ENCODE assay signal across 9 cellular contexts in genomic region chr1:208107817-208108608, GRCh38.
A peak's percentile ranks its signal among the peaks of the same experiment; 100 is the strongest.
DNase-seq lines count a peak whose midpoint lies in the region; ATAC-seq and TF ChIP-seq lines count a peak whose summit lies in the region.
"Had no signal": no experiment of that assay in that cellular context is flagged by ENCODE, and none has a peak within 500 bp of the region (broad histone marks: within the 10 kb centered on the region; RNA-seq: fewer than 3 reads in every experiment).

No MANE protein-coding gene starts in this region.

- no peaks in the 10 kb centered on the region for H3K36me3 ChIP-seq in RWPE2 (ENCODE audit: low read depth)
- H3K36me3 ChIP-seq: neutrophil had no signal

- peaks cover 19% of the 10 kb centered on the region for H3K4me1 ChIP-seq in RWPE2 (ENCODE audit: insufficient read depth, poor library complexity, severe bottlenecking)

- ATAC-seq in RWPE2 (ENCODE audit: low read depth), result peak; percentile 91
- no peak for ATAC-seq in GM19395 (IDR thresholded peaks at IDR 0.05; ENCODE audit: unreplicated experiment)
- ATAC-seq in GM19455 (IDR thresholded peaks at IDR 0.05; ENCODE audit: unreplicated experiment), result no peak
- ATAC-seq in GM19324 (IDR thresholded peaks at IDR 0.05; ENCODE audit: low FRiP score, unreplicated experiment), result no peak

- no peaks in the 10 kb centered on the region for H3K27me3 ChIP-seq in RWPE2 (ENCODE audit: insufficient read depth, poor library complexity, severe bottlenecking)
- H3K27me3 ChIP-seq: neutrophil had no signal

- H3K4me3 ChIP-seq in RWPE2 (ENCODE audit: severe bottlenecking) (no peak overlapping the region), fibroblast of the aortic adventitia (ENCODE audit: low read depth, low read length) (no peak overlapping the region)

- peak overlapping the region; percentile 87 for H3K27ac ChIP-seq in RWPE2 (ENCODE audit: poor library complexity, severe bottlenecking)
- H3K27ac ChIP-seq: neutrophil had no signal

- TF ChIP-seq CTCF in RWPE2 (IDR thresholded peaks at IDR 0.05; ENCODE audit: poor library complexity, severe bottlenecking) (no peak), fibroblast of the aortic adventitia (IDR thresholded peaks at IDR 0.05; ENCODE audit: insufficient read depth, low read length) (no peak)

- H3K9me3 ChIP-seq in RWPE2 (ENCODE audit: severe bottlenecking), result no peaks in the 10 kb centered on the region
- H3K9me3 ChIP-seq: neutrophil had no signal

- DNase-seq in ELR (ENCODE audit: low read depth) (peak; percentile 94), RWPE2 (ENCODE audit: low spot score) (peak; percentile 86), fibroblast of the aortic adventitia (ENCODE audit: low read depth) (peak; percentile 67), pulmonary artery endothelial cell (ENCODE audit: low read depth, low spot score) (peak; percentile 30), NCI-H1436 treated with DMSO at 0.1 percent for 48 hours (lab: John Stamatoyannopoulos, UW) (no peak)
